Comparison of ENCODE assay signal across 13 cellular contexts in genomic region chr7:155398944-155399343, GRCh38. TPM values are rescaled to one million over a fixed set of nuclear protein-coding genes. Genes with fewer than 3 reads are reported as not detected.
DNase-seq lines count a peak whose midpoint lies in the region; ATAC-seq and TF ChIP-seq lines count a peak whose summit lies in the region.
"Had no signal": no experiment of that assay in that cellular context is flagged by ENCODE, and none has a peak within 500 bp of the region (broad histone marks: within the 10 kb centered on the region; RNA-seq: fewer than 3 reads in every experiment).

No MANE protein-coding gene starts in this region.

- no peaks in the 10 kb centered on the region for H3K9me2 ChIP-seq in Loucy (replicated peaks; ENCODE audit: low read depth, low read length)

- peak; percentile 14; the same call in 1 of the 2 replicates for TF ChIP-seq CTCF in BE2C (IDR thresholded peaks at IDR 0.05; ENCODE audit: low read depth, low read length)
- TF ChIP-seq CTCF in GM10248 (IDR thresholded peaks at IDR 0.05; ENCODE audit: control extremely low read depth, extremely low read depth, low read depth, missing control alignments) = peak; percentile 16
- peak; percentile 61 for TF ChIP-seq CTCF in Loucy (conservative IDR thresholded peaks at IDR 0.05; ENCODE audit: low read length)
- TF ChIP-seq CTCF in brain microvascular endothelial cell (IDR thresholded peaks at IDR 0.05; ENCODE audit: low read depth, low read length, missing control alignments) = peak; percentile 11
- no peak for TF ChIP-seq CTCF in suprapubic skin (IDR thresholded peaks at IDR 0.05)

- no peaks in the 10 kb centered on the region for H3K36me3 ChIP-seq in BE2C
- no peaks in the 10 kb centered on the region for H3K36me3 ChIP-seq in Loucy (ENCODE audit: insufficient read depth, low read length)
- H3K36me3 ChIP-seq in brain microvascular endothelial cell (replicated peaks) = no peaks in the 10 kb centered on the region
- H3K36me3 ChIP-seq in suprapubic skin = no peaks in the 10 kb centered on the region

- no peak overlapping the region for H3K4me2 ChIP-seq in Loucy (ENCODE audit: low read depth, low read length, poor library complexity, severe bottlenecking)
- H3K4me2 ChIP-seq: hepatocyte had no signal

- WGBS in suprapubic skin = 50% methylated on average over 7 of the region's 14 CpGs

- no peak overlapping the region for H2AFZ ChIP-seq in Loucy (ENCODE audit: low read length)
- H2AFZ ChIP-seq: hepatocyte had no signal

- in situ Hi-C loops in brain microvascular endothelial cell (cut with HindIII; ENCODE audit: low pct_ligation_motif_present, low sequenced_read_pairs) = no loop called here

- H3K27me3 ChIP-seq in BE2C (peaks cover 76% of the 10 kb centered on the region), Loucy (ENCODE audit: insufficient read depth, low read length, poor library complexity, severe bottlenecking) (no peaks in the 10 kb centered on the region), brain microvascular endothelial cell (replicated peaks) (no peaks in the 10 kb centered on the region), suprapubic skin (peaks cover 91% of the 10 kb centered on the region)

- no peaks in the 10 kb centered on the region for H3K79me2 ChIP-seq in Loucy (ENCODE audit: insufficient read depth, low read length)
- H3K79me2 ChIP-seq: hepatocyte had no signal

- H3K4me1 ChIP-seq in BE2C = no peaks in the 10 kb centered on the region
- peaks cover 6% of the 10 kb centered on the region for H3K4me1 ChIP-seq in Loucy (ENCODE audit: insufficient read depth, low read length, poor library complexity, severe bottlenecking)
- H3K4me1 ChIP-seq in suprapubic skin = no peaks in the 10 kb centered on the region

- H3K4me3 ChIP-seq in BE2C (ENCODE audit: low read depth, low read length) (no peak overlapping the region), Loucy (ENCODE audit: low read length, poor library complexity, severe bottlenecking) (no peak overlapping the region), brain microvascular endothelial cell (ENCODE audit: low read depth, low read length) (no peak overlapping the region), suprapubic skin (no peak overlapping the region)
- H3K4me3 ChIP-seq: hepatocyte had no signal

- CTCF ChIA-PET in GM10248 (lab: Yijun Ruan, JAX) = interaction anchor here (1.2 kb wide), 1 partner anchor 472 kb away, joined by 4 read pairs; no protein-coding TSS in a partner anchor

- POLR2A ChIA-PET in GM10248 (lab: Yijun Ruan, JAX) = no interaction called here

- H3F3A ChIP-seq in Loucy (ENCODE audit: low read depth) = no peaks in the 10 kb centered on the region

- H3K27ac ChIP-seq in brain microvascular endothelial cell = no peak overlapping the region
- H3K27ac ChIP-seq in suprapubic skin = no peak overlapping the region
- H3K27ac ChIP-seq: hepatocyte had no signal

- no peak overlapping the region for H3K9ac ChIP-seq in Loucy (ENCODE audit: low read depth, low read length, poor library complexity, severe bottlenecking)

- H3K9me3 ChIP-seq in BE2C = no peaks in the 10 kb centered on the region; the same call in 1 of the 2 replicates
- H3K9me3 ChIP-seq in Loucy (ENCODE audit: insufficient read depth, low read depth, low read length) = no peaks in the 10 kb centered on the region
- no peaks in the 10 kb centered on the region for H3K9me3 ChIP-seq in suprapubic skin

- no peak for ATAC-seq in GM19452 (IDR thresholded peaks at IDR 0.05; ENCODE audit: unreplicated experiment)
- ATAC-seq: esophagus mucosa, left ventricle myocardium superior had no signal

- DNase-seq in BE2C (no peak), GM10248 (ENCODE audit: extremely low spot score) (no peak), brain microvascular endothelial cell (no peak), suprapubic skin (ENCODE audit: low spot score in 2 of 2) (no peak), D341Med (ENCODE audit: low spot score) (no peak)
- no peak for DNase-seq in central memory CD4-positive, alpha-beta T cell
- DNase-seq: COR-L47, left ventricle myocardium superior, NCI-H1092 had no signal

- TF ChIP-seq POLR2A in suprapubic skin (IDR thresholded peaks at IDR 0.05) = no peak

- no peak for TF ChIP-seq EP300 in suprapubic skin (IDR thresholded peaks at IDR 0.05)

- H4K20me1 ChIP-seq in Loucy (ENCODE audit: insufficient read depth, low read length, poor library complexity, severe bottlenecking) = no peaks in the 10 kb centered on the region

RNA-seq across cellular contexts. Expression of gene EN2, which starts 59.0 kb away (rescaled TPM):
- not detected for polyA plus RNA-seq in BE2C (2012; ENCODE audit: insufficient read depth, insufficient read length, low read depth)
- under 1 TPM in 3 of 4 donors, not detected in 1; 0.21 to 0.56 (median 0.34) TPM for total RNA-seq in suprapubic skin
- total RNA-seq: esophagus mucosa, hepatocyte, left ventricle myocardium superior had no signal

Comparison
In these comparisons a context has a peak if more than half of its experiments do, and no peak if none do; other contexts are left out.
1. CTCF ChIP-seq: peak in BE2C (single experiment), GM10248 (single experiment), Loucy (single experiment) and brain microvascular endothelial cell (single experiment); none in suprapubic skin (0 of 2).